Comparison of ENCODE assay signal across 16 cellular contexts in genomic region chr9:91953723-91954122, GRCh38. TPM values are rescaled to one million over a fixed set of nuclear protein-coding genes. Genes with fewer than 3 reads are reported as not detected.
DNase-seq lines count a peak whose midpoint lies in the region; ATAC-seq and TF ChIP-seq lines count a peak whose summit lies in the region.
"Had no signal": no experiment of that assay in that cellular context is flagged by ENCODE, and none has a peak within 500 bp of the region (broad histone marks: within the 10 kb centered on the region; RNA-seq: fewer than 3 reads in every experiment).

No MANE protein-coding gene starts in this region.

- no peaks in the 10 kb centered on the region for H3K4me1 ChIP-seq in OCI-LY3 (ENCODE audit: low read length)
- peaks cover 17% of the 10 kb centered on the region for H3K4me1 ChIP-seq in mesenchymal stem cell (ENCODE audit: control insufficient read depth, insufficient read depth, low read depth, low read length)

- H2AK5ac ChIP-seq in mesenchymal stem cell (ENCODE audit: low read length, severe bottlenecking) = peak overlapping the region; percentile 40

- H3K14ac ChIP-seq in mesenchymal stem cell (ENCODE audit: low read length in 2 of 2) = no peak overlapping the region

- no peak overlapping the region for H3K9ac ChIP-seq in OCI-LY3 (ENCODE audit: low read length)
- no peak overlapping the region for H3K9ac ChIP-seq in mesenchymal stem cell (ENCODE audit: low read length)

- no peaks in the 10 kb centered on the region for H3K79me2 ChIP-seq in OCI-LY3 (ENCODE audit: low read length)

- no peak overlapping the region for H2BK120ac ChIP-seq in mesenchymal stem cell (ENCODE audit: low read depth, low read length)

- H3K4ac ChIP-seq in mesenchymal stem cell (ENCODE audit: low read depth in 1 of 2, low read length in 2 of 2) = no peak overlapping the region

- peak; percentile 44 for DNase-seq in cardiac septum (ENCODE audit: low spot score)
- DNase-seq in Right ventricle myocardium inferior (ENCODE audit: missing footprints) = no peak
- no peak for DNase-seq in mesenchymal stem cell
- DNase-seq in T-helper 1 cell = no peak
- DNase-seq in glomerular visceral epithelial cell (ENCODE audit: extremely low spot score) = no peak
- DNase-seq: C1 segment of cervical spinal cord, H7, NCI-H1436, NCI-H2107, NCI-H2227 treated with DMSO at 0.1 percent for 48 hours, NCI-H526 treated with DMSO at 0.1 percent for 48 hours had no signal

- H3K23ac ChIP-seq in mesenchymal stem cell (ENCODE audit: low read length in 2 of 2) = no peak overlapping the region

- intact Hi-C loops in cardiac septum (cut with DNase I) = loop anchor here (5.0 kb wide), 1 partner anchor 176 kb away; no protein-coding TSS in a partner anchor
- intact Hi-C loops in Right ventricle myocardium inferior (cut with DNase I) = no loop called here

- no peak overlapping the region for H2BK5ac ChIP-seq in mesenchymal stem cell (ENCODE audit: low read depth, low read length, poor library complexity, severe bottlenecking)

- H4K8ac ChIP-seq in mesenchymal stem cell (ENCODE audit: low read length) = no peak overlapping the region

- no peak overlapping the region for H2BK12ac ChIP-seq in mesenchymal stem cell (ENCODE audit: low read length in 2 of 2)

- H3K27me3 ChIP-seq in OCI-LY3 (ENCODE audit: low read depth, low read length) (no peaks in the 10 kb centered on the region), mesenchymal stem cell (ENCODE audit: control insufficient read depth in 1 of 2, insufficient read depth in 1 of 2, low read length in 2 of 2) (peaks cover 0 to under 1% of the 10 kb centered on the region in 2 experiments)

- H3K9me3 ChIP-seq in OCI-LY3 (ENCODE audit: insufficient read depth, low read length) = no peaks in the 10 kb centered on the region
- peaks cover 7% of the 10 kb centered on the region for H3K9me3 ChIP-seq in mesenchymal stem cell (ENCODE audit: control insufficient read depth, low read length)

- H3K4me2 ChIP-seq in OCI-LY3 (ENCODE audit: low read length) (no peak overlapping the region), mesenchymal stem cell (ENCODE audit: low read length, poor library complexity, severe bottlenecking) (no peak overlapping the region)

- H4K91ac ChIP-seq in mesenchymal stem cell (ENCODE audit: low read length) = no peak overlapping the region

- H3K18ac ChIP-seq in mesenchymal stem cell (ENCODE audit: low read depth in 1 of 2, low read length in 2 of 2) = no peak overlapping the region

- TF ChIP-seq CTCF in OCI-LY3 (IDR thresholded peaks at IDR 0.05; ENCODE audit: low read depth, low read length) = no peak

- H3K4me3 ChIP-seq in OCI-LY3 (ENCODE audit: low read length) (no peak overlapping the region), mesenchymal stem cell (ENCODE audit: insufficient read depth in 1 of 2, low read depth in 1 of 2, low read length in 2 of 2) (no peak overlapping the region)

- H2BK15ac ChIP-seq in mesenchymal stem cell (ENCODE audit: low read depth, poor library complexity, severe bottlenecking) = no peak overlapping the region

- H3K27ac ChIP-seq in OCI-LY3 (ENCODE audit: low read length) = no peak overlapping the region
- no peak overlapping the region for H3K27ac ChIP-seq in mesenchymal stem cell (ENCODE audit: low read length, poor library complexity, severe bottlenecking)

- 84% methylated on average over 6 of the region's 6 CpGs for WGBS in mesenchymal stem cell

- H3K79me1 ChIP-seq in mesenchymal stem cell (replicated peaks; ENCODE audit: low read length, poor library complexity, severe bottlenecking) = peaks cover 4% of the 10 kb centered on the region

- ATAC-seq in Right ventricle myocardium inferior (no peak), GM18858 (IDR thresholded peaks at IDR 0.05; ENCODE audit: unreplicated experiment) (no peak)
- ATAC-seq: SK-N-SH treated with all-trans-retinoic acid at 6 μM for 48 hours had no signal

- H2AFZ ChIP-seq in OCI-LY3 (ENCODE audit: low read depth, low read length) (0 out of 2 replicates have a peak overlapping the region, but pooled peaks have one; percentile 70), mesenchymal stem cell (ENCODE audit: low read depth, low read length) (no peak overlapping the region)

- H3K36me3 ChIP-seq in OCI-LY3 (replicated peaks; ENCODE audit: low read depth, low read length) (no peaks in the 10 kb centered on the region), mesenchymal stem cell (ENCODE audit: control insufficient read depth in 1 of 2, insufficient read depth in 2 of 2, low read depth in 1 of 2, low read length in 2 of 2) (no peaks in the 10 kb centered on the region)

- H4K20me1 ChIP-seq in OCI-LY3 (ENCODE audit: insufficient read depth, low read length) = no peaks in the 10 kb centered on the region

RNA-seq across cellular contexts. Expression of gene ROR2, which starts 3.7 kb away (rescaled TPM):
- total RNA-seq in cardiac septum (0.65 TPM), Right ventricle myocardium inferior (0.92 TPM)
- 7.6 TPM for polyA plus RNA-seq in mesenchymal stem cell (2013, experiment 1 of 2)
- polyA plus RNA-seq in mesenchymal stem cell (2013, experiment 2 of 2) = 7.8 TPM
- total RNA-seq: LHCN-M2 had no signal
- polyA plus RNA-seq: IgD-negative memory B cell had no signal
